6 cellular contexts compared by ENCODE assay signal in genomic region chr4:189848672-189849071, GRCh38.
DNase-seq lines count a peak whose midpoint lies in the region; ATAC-seq and FAIRE-seq lines count a peak whose summit lies in the region.
"Not testable (repeated sequence)": the region's sequence is repeated elsewhere in the genome, so short reads cannot be mapped to it uniquely, and the experiment has no call there.

No MANE protein-coding gene starts in this region.

- H3K79me1 ChIP-seq in mesenchymal stem cell (replicated peaks; ENCODE audit: low read length, poor library complexity, severe bottlenecking): not testable (repeated sequence)

- not testable (repeated sequence) for H3K9ac ChIP-seq in mesenchymal stem cell (ENCODE audit: low read length)

- H3K23ac ChIP-seq in mesenchymal stem cell (ENCODE audit: low read length in 2 of 2): not testable (repeated sequence)

- ATAC-seq in activated CD8-positive, alpha-beta memory T cell treated with anti-CD3 and anti-CD28 coated beads, Interleukin-2, amount 10 ng/mL, durations not matched to agents 7 days and 5 days: not testable (repeated sequence)

- not testable (repeated sequence) for H3K4me1 ChIP-seq in mesenchymal stem cell (ENCODE audit: control insufficient read depth, insufficient read depth, low read depth, low read length); small intestine (ENCODE audit: control insufficient read depth in 2 of 2, insufficient read depth in 1 of 2, low read depth in 1 of 2, low read length in 1 of 2)

- H2BK5ac ChIP-seq in mesenchymal stem cell (ENCODE audit: low read depth, low read length, poor library complexity, severe bottlenecking): not testable (repeated sequence)

- CTCF ChIA-PET in activated CD8-positive, alpha-beta memory T cell treated with anti-CD3 and anti-CD28 coated beads, Interleukin-2, amount 10 ng/mL, durations not matched to agents 7 days and 5 days (lab: Charles Lee): not testable (repeated sequence)

- not testable (repeated sequence) for H4K91ac ChIP-seq in mesenchymal stem cell (ENCODE audit: low read length)

- H3K27me3 ChIP-seq in mesenchymal stem cell (ENCODE audit: control insufficient read depth in 1 of 2, insufficient read depth in 1 of 2, low read length in 2 of 2); small intestine (ENCODE audit: control insufficient read depth in 2 of 2, insufficient read depth in 2 of 2, low read length in 2 of 2): not testable (repeated sequence)

- not testable (repeated sequence) for H3K18ac ChIP-seq in mesenchymal stem cell (ENCODE audit: low read depth in 1 of 2, low read length in 2 of 2)

- H2BK120ac ChIP-seq in mesenchymal stem cell (ENCODE audit: low read depth, low read length): not testable (repeated sequence)

- not testable (repeated sequence) for H3K4me2 ChIP-seq in mesenchymal stem cell (ENCODE audit: low read length, poor library complexity, severe bottlenecking)

- H3K4me3 ChIP-seq in mesenchymal stem cell (ENCODE audit: insufficient read depth in 1 of 2, low read depth in 1 of 2, low read length in 2 of 2); small intestine (ENCODE audit: low read depth in 1 of 2, low read length in 2 of 2): not testable (repeated sequence)

- H3K14ac ChIP-seq in mesenchymal stem cell (ENCODE audit: low read length in 2 of 2): not testable (repeated sequence)

- not testable (repeated sequence) for H3K4me1 Mint-ChIP-seq in activated CD4-positive, alpha-beta T cell treated with anti-CD3 and anti-CD28 coated beads, Interleukin-2, amount 10 ng/mL, durations not matched to agents 24 days and 14 days; activated CD8-positive, alpha-beta memory T cell treated with anti-CD3 and anti-CD28 coated beads, Interleukin-2, amount 10 ng/mL, durations not matched to agents 7 days and 5 days

- peak; percentile 59 for DNase-seq in activated CD4-positive, alpha-beta T cell treated with anti-CD3 and anti-CD28 coated beads, Interleukin-2, amount 10 ng/mL, durations not matched to agents 24 days and 14 days
- DNase-seq in activated CD8-positive, alpha-beta memory T cell treated with anti-CD3 and anti-CD28 coated beads, Interleukin-2, amount 10 ng/mL, durations not matched to agents 7 days and 5 days: peak; percentile 51
- DNase-seq in activated effector memory CD4-positive, alpha-beta T cell treated with Interleukin-2 at 50 U/mL for 16 hours: peak; percentile 2
- DNase-seq in astrocyte of the hippocampus (ENCODE audit: low read depth, low spot score) (peak; percentile 23), mesenchymal stem cell (peak; percentile 26)
- DNase-seq in small intestine: not testable (repeated sequence)

- not testable (repeated sequence) for H3K4me3 Mint-ChIP-seq in activated CD4-positive, alpha-beta T cell treated with anti-CD3 and anti-CD28 coated beads, Interleukin-2, amount 10 ng/mL, durations not matched to agents 24 days and 14 days; activated CD8-positive, alpha-beta memory T cell treated with anti-CD3 and anti-CD28 coated beads, Interleukin-2, amount 10 ng/mL, durations not matched to agents 7 days and 5 days

- H2AK5ac ChIP-seq in mesenchymal stem cell (ENCODE audit: low read length, severe bottlenecking): not testable (repeated sequence)

- H3K4ac ChIP-seq in mesenchymal stem cell (ENCODE audit: low read depth in 1 of 2, low read length in 2 of 2): not testable (repeated sequence)

- not testable (repeated sequence) for H3K36me3 ChIP-seq in mesenchymal stem cell (ENCODE audit: control insufficient read depth in 1 of 2, insufficient read depth in 2 of 2, low read depth in 1 of 2, low read length in 2 of 2); small intestine (ENCODE audit: control insufficient read depth in 2 of 2, insufficient read depth in 2 of 2, low read length in 2 of 2)

- H3K27me3 Mint-ChIP-seq in activated CD4-positive, alpha-beta T cell treated with anti-CD3 and anti-CD28 coated beads, Interleukin-2, amount 10 ng/mL, durations not matched to agents 24 days and 14 days; activated CD8-positive, alpha-beta memory T cell treated with anti-CD3 and anti-CD28 coated beads, Interleukin-2, amount 10 ng/mL, durations not matched to agents 7 days and 5 days: not testable (repeated sequence)

- H2BK15ac ChIP-seq in mesenchymal stem cell (ENCODE audit: low read depth, poor library complexity, severe bottlenecking): not testable (repeated sequence)

- H4K8ac ChIP-seq in mesenchymal stem cell (ENCODE audit: low read length): not testable (repeated sequence)

- not testable (repeated sequence) for H3K9me3 ChIP-seq in mesenchymal stem cell (ENCODE audit: control insufficient read depth, low read length); small intestine (ENCODE audit: control insufficient read depth, low read depth)

- H2BK12ac ChIP-seq in mesenchymal stem cell (ENCODE audit: low read length in 2 of 2): not testable (repeated sequence)

- H3K27ac ChIP-seq in mesenchymal stem cell (ENCODE audit: low read length, poor library complexity, severe bottlenecking); small intestine (ENCODE audit: low read depth in 1 of 2, low read length in 1 of 2): not testable (repeated sequence)

- WGBS in mesenchymal stem cell: 50% methylated on average over 3 of the region's 3 CpGs
- WGBS in small intestine, 3 donors: 44 to 50% (median 46%) methylated on average over 3 of the region's 3 CpGs

- not testable (repeated sequence) for H3K27ac Mint-ChIP-seq in activated CD4-positive, alpha-beta T cell treated with anti-CD3 and anti-CD28 coated beads, Interleukin-2, amount 10 ng/mL, durations not matched to agents 24 days and 14 days; activated CD8-positive, alpha-beta memory T cell treated with anti-CD3 and anti-CD28 coated beads, Interleukin-2, amount 10 ng/mL, durations not matched to agents 7 days and 5 days

- intact Hi-C loops in activated CD4-positive, alpha-beta T cell treated with anti-CD3 and anti-CD28 coated beads, Interleukin-2, amount 10 ng/mL, durations not matched to agents 24 days and 14 days (cut with micrococcal nuclease): not testable (repeated sequence)

- peak; percentile 19 for FAIRE-seq in small intestine (lab: Jason Lieb, UNC)

- H3K9me3 Mint-ChIP-seq in activated CD4-positive, alpha-beta T cell treated with anti-CD3 and anti-CD28 coated beads, Interleukin-2, amount 10 ng/mL, durations not matched to agents 24 days and 14 days; activated CD8-positive, alpha-beta memory T cell treated with anti-CD3 and anti-CD28 coated beads, Interleukin-2, amount 10 ng/mL, durations not matched to agents 7 days and 5 days (ENCODE audit: low read depth): not testable (repeated sequence)

- not testable (repeated sequence) for H3K36me3 Mint-ChIP-seq in activated CD4-positive, alpha-beta T cell treated with anti-CD3 and anti-CD28 coated beads, Interleukin-2, amount 10 ng/mL, durations not matched to agents 24 days and 14 days (ENCODE audit: low read depth); activated CD8-positive, alpha-beta memory T cell treated with anti-CD3 and anti-CD28 coated beads, Interleukin-2, amount 10 ng/mL, durations not matched to agents 7 days and 5 days

- not testable (repeated sequence) for H2AFZ ChIP-seq in mesenchymal stem cell (ENCODE audit: low read depth, low read length)
